17 cellular contexts compared by ENCODE assay signal in genomic region chr1:54559771-54560231, GRCh38. TPM values are rescaled to one million over a fixed set of nuclear protein-coding genes. Genes with fewer than 3 reads are reported as not detected.
DNase-seq lines count a peak whose midpoint lies in the region; ATAC-seq and TF ChIP-seq lines count a peak whose summit lies in the region.
"Had no signal": no experiment of that assay in that cellular context is flagged by ENCODE, and none has a peak within 500 bp of the region (broad histone marks: within the 10 kb centered on the region; RNA-seq: fewer than 3 reads in every experiment).

No MANE protein-coding gene starts in this region.

- no peak for TF ChIP-seq CTCF in brain (conservative IDR thresholded peaks at IDR 0.05)
- no peak for TF ChIP-seq CTCF in right atrium auricular region (IDR thresholded peaks at IDR 0.05)
- no peak for TF ChIP-seq CTCF in spleen (IDR thresholded peaks at IDR 0.05 in 8 of 11, conservative IDR thresholded peaks at IDR 0.05 in 3 of 11)

- H3K9me3 Mint-ChIP-seq in brain, result peaks cover 7 to 21% (median 11%) of the 10 kb centered on the region in 5 experiments

- H3K27ac Mint-ChIP-seq in brain, result peak overlapping the region in 3 of 5 experiments; percentile 9 to 53 (median 36)
- H3K27ac Mint-ChIP-seq: mesothelial cell of epicardium had no signal

- H3K27me3 ChIP-seq in right atrium auricular region (no peaks in the 10 kb centered on the region), spleen (replicated peaks in 1 of 7) (peaks cover 0 to 5% (median 0%) of the 10 kb centered on the region in 7 donors)
- H3K27me3 ChIP-seq: ascending aorta, neutrophil had no signal

- 75 to 92% (median 86%) methylated on average over 3 of the region's 3 CpGs; no CpG with 5 or more reads in 1 of the 5 donors for WGBS in spleen, 5 donors

- H3K4me3 Mint-ChIP-seq in brain, result no peak overlapping the region
- H3K4me3 Mint-ChIP-seq: mesothelial cell of epicardium had no signal

- ATAC-seq in HG02852 (IDR thresholded peaks at IDR 0.05; ENCODE audit: unreplicated experiment), result no peak
- ATAC-seq in GM21717 (IDR thresholded peaks at IDR 0.05; ENCODE audit: unreplicated experiment), result no peak
- ATAC-seq in HG03095 (IDR thresholded peaks at IDR 0.05; ENCODE audit: unreplicated experiment), result no peak

- H3K4me3 ChIP-seq in right atrium auricular region (no peak overlapping the region), spleen (no peak overlapping the region)
- H3K4me3 ChIP-seq: ascending aorta had no signal

- H3K27ac ChIP-seq in right atrium auricular region (peak overlapping the region; percentile 75 to 83), spleen (no peak overlapping the region)
- H3K27ac ChIP-seq: ascending aorta, neutrophil had no signal

- peaks cover 12% of the 10 kb centered on the region for H3K36me3 Mint-ChIP-seq in brain

- H3K4me1 ChIP-seq in right atrium auricular region (peaks cover 0 to 33% of the 10 kb centered on the region in 2 donors), spleen (peaks cover 0 to 7% (median 0%) of the 10 kb centered on the region in 6 donors)

- DNase-seq in NCI-H1694 treated with DMSO at 0.1 percent for 48 hours (lab: John Stamatoyannopoulos, UW), result peak; percentile 73
- no peak for DNase-seq in right atrium auricular region (ENCODE audit: low spot score)
- DNase-seq in spleen, result peak; percentile 56
- no peak for DNase-seq in NCI-H748 treated with DMSO at 0.1 percent for 48 hours (lab: John Stamatoyannopoulos, UW)
- DNase-seq: activated CD4-positive, alpha-beta T cell treated with anti-CD3 and anti-CD28 coated beads for 48 hours; AML-193; COR-L47; kidney glomerular epithelial cell; NK-92 treated with Interleukin-12 subunit alpha and Interleukin-12 subunit beta, amount 100 ng/mL, for 24 hours; stimulated activated CD4-positive, alpha-beta T cell treated with anti-CD3 and anti-CD28 coated beads, Interleukin-2, amount 100 ng/mL, for 48 hours had no signal

- no peaks in the 10 kb centered on the region for H3K36me3 ChIP-seq in right atrium auricular region
- no peaks in the 10 kb centered on the region for H3K36me3 ChIP-seq in spleen
- H3K36me3 ChIP-seq: neutrophil had no signal

- peaks cover 3% of the 10 kb centered on the region for H3K27me3 Mint-ChIP-seq in brain

- peaks cover 18% of the 10 kb centered on the region for H3K4me1 Mint-ChIP-seq in brain

- H3K9me3 ChIP-seq in right atrium auricular region, result peaks cover 0 to 6% of the 10 kb centered on the region in 2 donors
- H3K9me3 ChIP-seq in spleen, result peaks cover 0 to 15% (median 5%) of the 10 kb centered on the region in 8 donors
- H3K9me3 ChIP-seq: ascending aorta, neutrophil had no signal

- no peak for TF ChIP-seq POLR2A in spleen (IDR thresholded peaks at IDR 0.05)

- intact Hi-C loops in spleen (cut with DNase I; ENCODE audit: low total_unique reads), result no loop called here

RNA-seq across cellular contexts. Expression of gene ACOT11, which starts 11.8 kb away (rescaled TPM):
- 3.2 TPM for polyA plus RNA-seq in brain (ENCODE audit: insufficient read depth, low read depth, low replicate concordance)
- 10 to 100 TPM in 1 of 2 donors, 1 to 10 TPM in 1; 9.1 to 27.0 TPM for total RNA-seq in right atrium auricular region
- 1 to 10 TPM; 1.5 to 3.2 (median 2.5) TPM for total RNA-seq in spleen
- polyA plus RNA-seq in spleen, result under 1 TPM; 0.30 to 0.86 (median 0.52) TPM

Comparison
In these comparisons a context has a peak if more than half of its experiments do, and no peak if none do; other contexts are left out.
1. DNase-seq: peak in NCI-H1694 treated with DMSO at 0.1 percent for 48 hours (single experiment) and spleen (single experiment); none in right atrium auricular region (single experiment) and NCI-H748 treated with DMSO at 0.1 percent for 48 hours (single experiment).
2. H3K27ac ChIP-seq: peak in right atrium auricular region (2 of 2); none in spleen (0 of 8).